In genomic region chr18:21345851-21346250, GRCh38 we compare ENCODE assay signal across 21 cellular contexts.
A peak's percentile ranks its signal among the peaks of the same experiment; 100 is the strongest.
DNase-seq lines count a peak whose midpoint lies in the region; TF ChIP-seq lines count a peak whose summit lies in the region.
"Had no signal": no experiment of that assay in that cellular context is flagged by ENCODE, and none has a peak within 500 bp of the region (broad histone marks: within the 10 kb centered on the region; RNA-seq: fewer than 3 reads in every experiment).

No MANE protein-coding gene starts in this region.

- H3K9me3 ChIP-seq in neural progenitor cell (ENCODE audit: low read depth) = no peaks in the 10 kb centered on the region
- H3K9me3 ChIP-seq: Peyer's patch had no signal

- peaks cover 96% of the 10 kb centered on the region for H3K79me2 ChIP-seq in neural progenitor cell (ENCODE audit: low read depth)

- peak overlapping the region; percentile 9 for H3K27ac ChIP-seq in neural progenitor cell
- H3K27ac ChIP-seq: Peyer's patch had no signal

- peaks cover 55% of the 10 kb centered on the region for H3F3A ChIP-seq in neural progenitor cell (ENCODE audit: low read depth)

- DNase-seq in NCI-H146 (lab: John Stamatoyannopoulos, UW) (peak; percentile 21), NCI-H146 treated with DMSO at 0.1 percent for 48 hours (lab: John Stamatoyannopoulos, UW; ENCODE audit: unreplicated experiment) (no peak), NCI-H774 (lab: John Stamatoyannopoulos, UW) (peak; percentile 17), epithelial cell of esophagus (ENCODE audit: low read depth) (peak; percentile 67), neural progenitor cell (ENCODE audit: low spot score) (peak; percentile 48), hippocampal formation (lab: John Stamatoyannopoulos, UW) (no peak), GDM1 (lab: John Stamatoyannopoulos, UW) (no peak), CD14-positive monocyte (ENCODE audit: low spot score) (no peak)
- DNase-seq: 8988T; C1 segment of cervical spinal cord; CD8-positive, alpha-beta memory T cell; EL; GOT3; MV-4-11; NCI-H1105 treated with DMSO at 0.1 percent for 48 hours; NCI-H1694 treated with DMSO at 0.1 percent for 48 hours; NCI-H2081 treated with DMSO at 0.1 percent for 48 hours; NCI-H82; Peyer's patch; T-cell had no signal

- no peak overlapping the region for H2AFZ ChIP-seq in neural progenitor cell (replicated peaks)

- peak overlapping the region; percentile 36 for H3K4me2 ChIP-seq in neural progenitor cell

- peaks cover 60% of the 10 kb centered on the region for H3K4me1 ChIP-seq in neural progenitor cell
- H3K4me1 ChIP-seq: Peyer's patch had no signal

- peaks cover 43% of the 10 kb centered on the region for H3K4me1 Mint-ChIP-seq in neural progenitor cell
- H3K4me1 Mint-ChIP-seq in CD14-positive monocyte = no peaks in the 10 kb centered on the region
- H3K4me1 Mint-ChIP-seq: CD8-positive, alpha-beta memory T cell; T-cell had no signal

- TF ChIP-seq CTCF in epithelial cell of esophagus (IDR thresholded peaks at IDR 0.05; ENCODE audit: insufficient read depth, low read depth, low read length, missing control alignments) (no peak), neural progenitor cell (IDR thresholded peaks at IDR 0.05) (no peak), CD14-positive monocyte (IDR thresholded peaks at IDR 0.05) (no peak)

- H3K27ac Mint-ChIP-seq in neural progenitor cell (peak overlapping the region; percentile 4), CD14-positive monocyte (peak overlapping the region in 1 of 7 donors; percentile 21)
- H3K27ac Mint-ChIP-seq: CD8-positive, alpha-beta memory T cell; IgD-negative memory B cell; T-cell had no signal

- H4K20me1 ChIP-seq in neural progenitor cell (ENCODE audit: low read depth) = peaks cover 19% of the 10 kb centered on the region

- no peak overlapping the region for H3K9ac ChIP-seq in neural progenitor cell

- H3K9me3 Mint-ChIP-seq in neural progenitor cell (peaks cover 29% of the 10 kb centered on the region), CD14-positive monocyte (no peaks in the 10 kb centered on the region)
- H3K9me3 Mint-ChIP-seq: CD8-positive, alpha-beta memory T cell had no signal

- H3K27me3 Mint-ChIP-seq in neural progenitor cell (ENCODE audit: insufficient read depth, low read depth) = peaks cover 13% of the 10 kb centered on the region
- H3K27me3 Mint-ChIP-seq in CD14-positive monocyte (ENCODE audit: low read depth in 3 of 3) = peaks cover 0 to 6% (median 4%) of the 10 kb centered on the region in 3 donors
- H3K27me3 Mint-ChIP-seq: IgD-negative memory B cell had no signal

- H3K27me3 ChIP-seq in neural progenitor cell = no peaks in the 10 kb centered on the region
- H3K27me3 ChIP-seq: Peyer's patch had no signal

- H3K36me3 Mint-ChIP-seq in neural progenitor cell (peaks cover 37% of the 10 kb centered on the region), CD14-positive monocyte (no peaks in the 10 kb centered on the region)
- H3K36me3 Mint-ChIP-seq: CD8-positive, alpha-beta memory T cell; IgD-negative memory B cell; T-cell had no signal

- H3K4me3 ChIP-seq in epithelial cell of esophagus (ENCODE audit: low read length) (no peak overlapping the region), neural progenitor cell (no peak overlapping the region)
- H3K4me3 ChIP-seq: Peyer's patch had no signal

- H3K4me3 Mint-ChIP-seq in neural progenitor cell (no peak overlapping the region), CD14-positive monocyte (no peak overlapping the region)
- H3K4me3 Mint-ChIP-seq: CD8-positive, alpha-beta memory T cell; IgD-negative memory B cell; T-cell had no signal

- intact Hi-C loops in CD14-positive monocyte (cut with micrococcal nuclease) = no loop called here

- H3K36me3 ChIP-seq in neural progenitor cell = peaks cover 25% of the 10 kb centered on the region
- H3K36me3 ChIP-seq: Peyer's patch had no signal

Comparison
In these comparisons a context has a peak if more than half of its experiments do, and no peak if none do; other contexts are left out.
1. DNase-seq: peak in NCI-H146 (single experiment), NCI-H774 (single experiment), epithelial cell of esophagus (single experiment) and neural progenitor cell (single experiment); none in NCI-H146 treated with DMSO at 0.1 percent for 48 hours (single experiment), hippocampal formation (0 of 2), GDM1 (single experiment) and CD14-positive monocyte (single experiment).